Comparison of ENCODE assay signal across 15 cellular contexts in genomic region chr6:137432054-137432545, GRCh38.
A peak's percentile ranks its signal among the peaks of the same experiment; 100 is the strongest.
DNase-seq lines count a peak whose midpoint lies in the region; ATAC-seq and TF ChIP-seq lines count a peak whose summit lies in the region.
"Had no signal": no experiment of that assay in that cellular context is flagged by ENCODE, and none has a peak within 500 bp of the region (broad histone marks: within the 10 kb centered on the region; RNA-seq: fewer than 3 reads in every experiment).

No MANE protein-coding gene starts in this region.

- H3K4me1 Mint-ChIP-seq in stimulated activated naive B cell treated with anti-CD40 and anti-IgM and Interleukin-4, amounts not matched to agents 10 μg/mL and 1 μg/mL and 100 μg/mL, for 72 hours: peaks cover 25 to 34% of the 10 kb centered on the region in 2 donors

- TF ChIP-seq CTCF in spleen (IDR thresholded peaks at IDR 0.05 in 8 of 11, conservative IDR thresholded peaks at IDR 0.05 in 3 of 11): no peak

- no peaks in the 10 kb centered on the region for H3K36me3 Mint-ChIP-seq in stimulated activated naive B cell treated with anti-CD40 and anti-IgM and Interleukin-4, amounts not matched to agents 10 μg/mL and 1 μg/mL and 100 μg/mL, for 72 hours

- H3K9me3 Mint-ChIP-seq in stimulated activated naive B cell treated with anti-CD40 and anti-IgM and Interleukin-4, amounts not matched to agents 10 μg/mL and 1 μg/mL and 100 μg/mL, for 72 hours: no peaks in the 10 kb centered on the region

- no peaks in the 10 kb centered on the region for H3K36me3 ChIP-seq in spleen
- H3K36me3 ChIP-seq: left ventricle myocardium inferior, neutrophil had no signal

- no peak overlapping the region for H3K4me3 Mint-ChIP-seq in stimulated activated naive B cell treated with anti-CD40 and anti-IgM and Interleukin-4, amounts not matched to agents 10 μg/mL and 1 μg/mL and 100 μg/mL, for 72 hours

- no peaks in the 10 kb centered on the region for H3K9me3 ChIP-seq in spleen
- H3K9me3 ChIP-seq: left ventricle myocardium inferior, neutrophil had no signal

- no peaks in the 10 kb centered on the region for H3K27me3 ChIP-seq in spleen (replicated peaks in 1 of 7)

- peaks cover 0 to 23% (median 16%) of the 10 kb centered on the region in 6 donors for H3K4me1 ChIP-seq in spleen
- H3K4me1 ChIP-seq: left ventricle myocardium inferior had no signal

- intact Hi-C loops in spleen (cut with DNase I; ENCODE audit: low total_unique reads): no loop called here

- peak overlapping the region; percentile 82 for H3K27ac Mint-ChIP-seq in stimulated activated naive B cell treated with anti-CD40 and anti-IgM and Interleukin-4, amounts not matched to agents 10 μg/mL and 1 μg/mL and 100 μg/mL, for 72 hours

- DNase-seq in NCI-H748 (lab: John Stamatoyannopoulos, UW; ENCODE audit: unreplicated experiment) (peak; percentile 28), NCI-H748 treated with DMSO at 0.1 percent for 48 hours (lab: John Stamatoyannopoulos, UW) (no peak), NCI-H1436 (lab: John Stamatoyannopoulos, UW) (peak; percentile 72), spleen (no peak), NCI-H510A (lab: John Stamatoyannopoulos, UW) (no peak), GDM1 (lab: John Stamatoyannopoulos, UW) (no peak)
- no peak for DNase-seq in stimulated activated naive B cell treated with anti-CD40 and anti-IgM and Interleukin-4, amounts not matched to agents 10 μg/mL and 1 μg/mL and 100 μg/mL, for 72 hours
- DNase-seq: DMS79 treated with DMSO at 0.1 percent for 48 hours; effector CD8-positive, alpha-beta T cell; left ventricle myocardium inferior; SIG-M5; stimulated activated naive CD4-positive, alpha-beta T cell had no signal

- H3K4me3 ChIP-seq in spleen: no peak overlapping the region
- H3K4me3 ChIP-seq: left ventricle myocardium inferior had no signal

- no peak overlapping the region for H3K27ac ChIP-seq in spleen
- H3K27ac ChIP-seq: KMS-11, left ventricle myocardium inferior, neutrophil had no signal

- peak; percentile 71 for ATAC-seq in HG02759 (IDR thresholded peaks at IDR 0.05; ENCODE audit: unreplicated experiment)
- ATAC-seq in stimulated activated naive B cell treated with anti-CD40 and anti-IgM and Interleukin-4, amounts not matched to agents 10 μg/mL and 1 μg/mL and 100 μg/mL, for 72 hours (replicated peaks): peak; percentile 70 to 80

- 46 to 74% (median 64%) methylated on average over 4 of the region's 4 CpGs for WGBS in spleen, 5 donors

- TF ChIP-seq POLR2A in spleen (IDR thresholded peaks at IDR 0.05): no peak

- H3K27me3 Mint-ChIP-seq in stimulated activated naive B cell treated with anti-CD40 and anti-IgM and Interleukin-4, amounts not matched to agents 10 μg/mL and 1 μg/mL and 100 μg/mL, for 72 hours: no peaks in the 10 kb centered on the region

Comparison
In these comparisons a context has a peak if more than half of its experiments do, and no peak if none do; other contexts are left out.
1. DNase-seq: peak in NCI-H748 (single experiment) and NCI-H1436 (single experiment); none in NCI-H748 treated with DMSO at 0.1 percent for 48 hours (single experiment), stimulated activated naive B cell treated with anti-CD40 and anti-IgM and Interleukin-4, amounts not matched to agents 10 μg/mL and 1 μg/mL and 100 μg/mL, for 72 hours (single experiment), spleen (single experiment), NCI-H510A (single experiment) and GDM1 (single experiment).